In the genomic region with DNA sequence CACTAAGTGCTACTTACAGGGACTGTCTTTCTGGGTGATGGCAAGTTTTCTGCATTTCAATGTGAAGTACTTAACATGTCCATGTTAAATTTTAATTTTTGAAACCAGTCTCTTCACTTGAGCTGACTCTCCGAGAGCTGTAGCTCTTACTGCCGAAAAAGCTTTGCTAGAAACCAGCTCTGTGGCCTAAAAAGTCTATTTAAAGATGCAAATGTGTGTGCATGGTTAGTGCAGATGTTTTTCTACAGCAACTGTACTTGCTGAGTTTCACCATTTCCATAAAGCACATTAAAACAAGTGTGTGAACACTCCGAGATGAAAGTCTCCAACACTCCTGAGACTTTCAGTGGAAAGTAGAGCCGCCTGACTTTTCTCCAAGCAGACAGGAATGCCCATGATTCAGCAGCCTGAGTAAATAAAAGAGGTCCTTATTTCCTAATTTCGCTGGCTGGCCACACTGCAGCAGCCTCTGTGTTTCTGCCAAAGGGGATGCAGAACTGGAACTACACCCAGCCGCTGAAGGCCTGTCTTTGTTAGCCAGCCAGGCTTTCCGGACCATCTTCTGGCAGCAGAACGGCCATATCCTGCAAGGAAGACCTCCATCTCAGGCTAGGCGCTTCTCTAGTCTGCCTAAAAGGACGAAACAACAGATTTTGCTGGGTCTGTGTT, we compare ENCODE assay signal across 9 cellular contexts.
DNase-seq lines count a peak whose midpoint lies in the region; ATAC-seq and TF ChIP-seq lines count a peak whose summit lies in the region.
"Had no signal": no experiment of that assay in that cellular context is flagged by ENCODE, and none has a peak within 500 bp of the region (broad histone marks: within the 10 kb centered on the region; RNA-seq: fewer than 3 reads in every experiment).

No MANE protein-coding gene starts in this region.

- H3K27ac ChIP-seq in left ventricle myocardium inferior (replicated peaks) (peak overlapping the region; percentile 77), skeletal muscle tissue (ENCODE audit: low read depth, low read length) (peak overlapping the region; percentile 51)

- H3K4me3 ChIP-seq in left ventricle myocardium inferior (peak overlapping the region; percentile 25), skeletal muscle tissue (ENCODE audit: low read length in 3 of 3) (peak overlapping the region in 2 of 3 donors; percentile 30 to 48)

- peak; percentile 68 for ATAC-seq in GM21528 (IDR thresholded peaks at IDR 0.05; ENCODE audit: low FRiP score, unreplicated experiment)
- no peak for ATAC-seq in GM21526 (IDR thresholded peaks at IDR 0.05; ENCODE audit: low FRiP score, unreplicated experiment)
- ATAC-seq: HCT116 had no signal

- H3K9me3 ChIP-seq in left ventricle myocardium inferior (replicated peaks) (no peaks in the 10 kb centered on the region), skeletal muscle tissue (ENCODE audit: control insufficient read depth in 3 of 3, low read length in 3 of 3) (no peaks in the 10 kb centered on the region)

- TF ChIP-seq CTCF in left ventricle myocardium inferior (IDR thresholded peaks at IDR 0.05; ENCODE audit: borderline replicate concordance) (no peak), GM13977 (IDR thresholded peaks at IDR 0.05; ENCODE audit: extremely low read depth, insufficient read depth, missing control alignments) (no peak)

- in situ Hi-C loops in GM13977 (cut with MboI; ENCODE audit: low pct_unique_long_range_greater_than_20kb, low sequenced_read_pairs, unreplicated experiment): no loop called here

- peak overlapping the region in 2 of 3 donors; percentile 1 to 43 for H3K9ac ChIP-seq in skeletal muscle tissue (ENCODE audit: low read depth in 1 of 3, low read length in 3 of 3)

- H3K4me1 ChIP-seq in left ventricle myocardium inferior (peaks cover 74% of the 10 kb centered on the region), skeletal muscle tissue (ENCODE audit: control insufficient read depth in 3 of 3, insufficient read depth in 3 of 3, low read length in 3 of 3) (peaks cover 9 to 25% (median 10%) of the 10 kb centered on the region in 3 donors)

- intact Hi-C loops in left ventricle myocardium inferior (cut with micrococcal nuclease): no loop called here

- no peak overlapping the region for H3K4me3 Mint-ChIP-seq in T-helper 2 cell treated with Interferon-gamma antibody and Interleukin-4, amounts not matched to agents 5 μg/mL and 100 μg/mL, for 36 hours

- no peaks in the 10 kb centered on the region for H3K4me1 Mint-ChIP-seq in T-helper 2 cell treated with Interferon-gamma antibody and Interleukin-4, amounts not matched to agents 5 μg/mL and 100 μg/mL, for 36 hours (ENCODE audit: low read depth)

- H3K36me3 Mint-ChIP-seq in T-helper 2 cell treated with Interferon-gamma antibody and Interleukin-4, amounts not matched to agents 5 μg/mL and 100 μg/mL, for 36 hours (ENCODE audit: low read depth): no peaks in the 10 kb centered on the region

- H3K27me3 Mint-ChIP-seq in T-helper 2 cell treated with Interferon-gamma antibody and Interleukin-4, amounts not matched to agents 5 μg/mL and 100 μg/mL, for 36 hours (ENCODE audit: low read depth): peaks cover 4% of the 10 kb centered on the region

- H3K27me3 ChIP-seq in left ventricle myocardium inferior (ENCODE audit: low read depth) (no peaks in the 10 kb centered on the region), skeletal muscle tissue (ENCODE audit: control insufficient read depth in 3 of 3, insufficient read depth in 3 of 3, low read length in 3 of 3) (no peaks in the 10 kb centered on the region)

- peak; percentile 34 for DNase-seq in amniotic stem cell (lab: John Stamatoyannopoulos, UW)
- peak; percentile 75 for DNase-seq in left ventricle myocardium inferior
- DNase-seq in NCI-H1048 (lab: John Stamatoyannopoulos, UW): no peak
- no peak for DNase-seq in T-helper 2 cell treated with Interferon-gamma antibody and Interleukin-4, amounts not matched to agents 5 μg/mL and 100 μg/mL, for 36 hours (ENCODE audit: low spot score)
- no peak for DNase-seq in GM13977 (ENCODE audit: low spot score)

- H3K9me3 Mint-ChIP-seq in T-helper 2 cell treated with Interferon-gamma antibody and Interleukin-4, amounts not matched to agents 5 μg/mL and 100 μg/mL, for 36 hours: no peaks in the 10 kb centered on the region

- H3K36me3 ChIP-seq in left ventricle myocardium inferior: peaks cover 17% of the 10 kb centered on the region
- H3K36me3 ChIP-seq in skeletal muscle tissue (ENCODE audit: control insufficient read depth in 3 of 3, insufficient read depth in 3 of 3, low read length in 3 of 3): peaks cover 0 to 11% (median 0%) of the 10 kb centered on the region in 3 donors

- H3K27ac Mint-ChIP-seq in T-helper 2 cell treated with Interferon-gamma antibody and Interleukin-4, amounts not matched to agents 5 μg/mL and 100 μg/mL, for 36 hours: no peak overlapping the region

Comparison
In these comparisons a context has a peak if more than half of its experiments do, and no peak if none do; other contexts are left out.
1. DNase-seq: peak in amniotic stem cell (single experiment) and left ventricle myocardium inferior (single experiment); none in NCI-H1048 (single experiment), T-helper 2 cell treated with Interferon-gamma antibody and Interleukin-4, amounts not matched to agents 5 μg/mL and 100 μg/mL, for 36 hours (single experiment) and GM13977 (single experiment).